1 cellular context compared by ENCODE assay signal in the genomic region with DNA sequence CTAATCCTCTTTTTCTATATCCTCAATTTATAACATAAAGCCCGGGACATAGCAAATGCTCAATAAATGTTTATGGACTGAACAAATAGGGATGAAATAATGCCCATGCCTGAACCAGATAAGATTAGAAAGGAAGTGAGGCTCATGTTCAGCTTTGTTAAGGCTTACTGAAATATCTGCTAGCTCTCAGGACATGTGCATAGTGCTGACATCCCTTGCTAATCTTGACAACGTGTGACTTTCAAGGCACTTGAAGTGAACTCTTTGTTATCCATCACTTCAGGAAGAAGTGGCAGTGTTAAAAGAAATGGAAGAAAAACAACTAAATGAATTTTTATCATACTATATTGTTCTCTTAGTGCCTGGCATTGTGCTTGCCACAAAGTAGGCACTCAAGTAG.
TF ChIP-seq lines count a peak whose summit lies in the region.

No MANE protein-coding gene starts in this region.

TF ChIP-seq in IMR-90, 13 proteins besides CTCF, POLR2A, EP300 and RAD21 (continued from another document):
- TF ChIP-seq, protein P1, sequence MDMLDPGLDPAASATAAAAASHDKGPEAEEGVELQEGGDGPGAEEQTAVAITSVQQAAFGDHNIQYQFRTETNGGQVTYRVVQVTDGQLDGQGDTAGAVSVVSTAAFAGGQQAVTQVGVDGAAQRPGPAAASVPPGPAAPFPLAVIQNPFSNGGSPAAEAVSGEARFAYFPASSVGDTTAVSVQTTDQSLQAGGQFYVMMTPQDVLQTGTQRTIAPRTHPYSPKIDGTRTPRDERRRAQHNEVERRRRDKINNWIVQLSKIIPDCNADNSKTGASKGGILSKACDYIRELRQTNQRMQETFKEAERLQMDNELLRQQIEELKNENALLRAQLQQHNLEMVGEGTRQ (IDR thresholded peaks at IDR 0.05; ENCODE audit: low read depth, low read length) = no peak
- TF ChIP-seq MXI1 (IDR thresholded peaks at IDR 0.05; ENCODE audit: borderline replicate concordance, low read depth, low read length) = no peak
- TF ChIP-seq, protein P2, sequence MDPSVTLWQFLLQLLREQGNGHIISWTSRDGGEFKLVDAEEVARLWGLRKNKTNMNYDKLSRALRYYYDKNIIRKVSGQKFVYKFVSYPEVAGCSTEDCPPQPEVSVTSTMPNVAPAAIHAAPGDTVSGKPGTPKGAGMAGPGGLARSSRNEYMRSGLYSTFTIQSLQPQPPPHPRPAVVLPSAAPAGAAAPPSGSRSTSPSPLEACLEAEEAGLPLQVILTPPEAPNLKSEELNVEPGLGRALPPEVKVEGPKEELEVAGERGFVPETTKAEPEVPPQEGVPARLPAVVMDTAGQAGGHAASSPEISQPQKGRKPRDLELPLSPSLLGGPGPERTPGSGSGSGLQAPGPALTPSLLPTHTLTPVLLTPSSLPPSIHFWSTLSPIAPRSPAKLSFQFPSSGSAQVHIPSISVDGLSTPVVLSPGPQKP (IDR thresholded peaks at IDR 0.05; ENCODE audit: borderline replicate concordance, low read depth, low read length) = no peak
